In the genomic region with DNA sequence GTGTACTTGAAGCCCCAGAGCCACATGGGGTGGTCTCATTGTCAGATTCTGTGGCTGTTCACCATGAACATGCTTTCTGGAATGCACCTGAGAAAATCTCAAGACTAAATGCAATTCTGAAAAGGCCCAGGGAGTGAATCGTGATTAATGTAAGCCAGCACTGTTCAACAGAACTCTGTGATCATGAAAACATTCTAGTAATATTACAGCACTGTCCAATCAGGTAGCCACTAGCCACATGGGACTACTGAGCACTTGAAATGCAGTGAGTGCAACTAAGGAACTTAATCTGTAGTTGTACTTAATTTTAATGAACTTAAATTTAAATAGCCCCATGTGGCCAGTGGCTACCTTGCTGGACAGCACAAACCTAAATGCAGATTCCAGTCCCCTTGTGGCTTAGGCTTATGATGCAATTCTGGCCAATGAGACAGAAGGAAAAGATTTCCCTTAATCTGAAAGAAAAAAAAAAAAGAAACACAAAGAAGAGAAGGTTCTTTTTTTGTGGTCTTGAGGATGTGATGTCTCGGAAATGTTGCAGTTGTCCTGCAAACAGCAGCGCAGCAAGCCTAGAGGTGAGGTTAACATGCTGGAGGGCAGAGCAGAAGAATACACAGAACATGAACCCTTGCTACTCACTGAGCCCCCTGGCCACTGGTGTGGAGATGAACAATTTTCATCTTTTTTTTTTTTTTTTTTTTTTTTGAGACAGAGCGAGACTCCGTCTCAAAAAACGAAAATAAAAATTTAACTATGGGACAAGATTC, we compare ENCODE assay signal across 17 cellular contexts. TPM values are rescaled to one million over a fixed set of nuclear protein-coding genes. Genes with fewer than 3 reads are reported as not detected.
DNase-seq lines count a peak whose midpoint lies in the region; TF ChIP-seq lines count a peak whose summit lies in the region.
"Had no signal": no experiment of that assay in that cellular context is flagged by ENCODE, and none has a peak within 500 bp of the region (broad histone marks: within the 10 kb centered on the region; RNA-seq: fewer than 3 reads in every experiment).

No MANE protein-coding gene starts in this region.

- no peaks in the 10 kb centered on the region for H3K9me3 ChIP-seq in cardiac muscle cell (ENCODE audit: low read depth)
- peaks cover 14% of the 10 kb centered on the region for H3K9me3 ChIP-seq in left ventricle myocardium inferior (replicated peaks)
- H3K9me3 ChIP-seq: pancreas had no signal

- TF ChIP-seq CTCF in cardiac muscle cell (IDR thresholded peaks at IDR 0.05; ENCODE audit: low read depth, low read length) = no peak
- TF ChIP-seq CTCF in left ventricle myocardium inferior (IDR thresholded peaks at IDR 0.05; ENCODE audit: borderline replicate concordance) = no peak
- no peak for TF ChIP-seq CTCF in fibroblast of mammary gland (conservative IDR thresholded peaks at IDR 0.05; ENCODE audit: control insufficient read depth, insufficient read depth, low read depth, low read length)

- H3K27ac ChIP-seq in cardiac muscle cell (peak overlapping the region; percentile 56), left ventricle myocardium inferior (replicated peaks) (no peak overlapping the region)
- H3K27ac ChIP-seq: hepatocyte, pancreas, PC-9 had no signal

- intact Hi-C loops in left ventricle myocardium inferior (cut with micrococcal nuclease) = no loop called here

- DNase-seq in cardiac muscle cell (ENCODE audit: low read depth in 1 of 2, low spot score in 1 of 2) (no peak), left ventricle myocardium inferior (no peak), MV-4-11 (lab: John Stamatoyannopoulos, UW) (peak; percentile 41), fibroblast of mammary gland (ENCODE audit: low read depth) (peak; percentile 18), LoVo (ENCODE audit: low spot score) (no peak), SIG-M5 treated with dmso at 0.1 percent for 504 hours (lab: John Stamatoyannopoulos, UW; ENCODE audit: unreplicated experiment) (no peak), cerebellum (ENCODE audit: low spot score) (no peak)
- no peak for DNase-seq in stimulated activated CD8-positive, alpha-beta memory T cell treated with anti-CD3 and anti-CD28 coated beads, Interleukin-4, amount 100 ng/mL, for 48 hours
- DNase-seq: amygdala; cerebellar nuclear complex; DMS 273 treated with DMSO at 0.1 percent for 48 hours; islet precursor cell; NCI-H1417 treated with DMSO at 0.1 percent for 48 hours; pancreas; PC-9; stimulated activated CD4-positive, alpha-beta T cell treated with anti-CD3 and anti-CD28 coated beads, Interleukin-2, amount 100 ng/mL, for 48 hours had no signal

- H3K36me3 ChIP-seq in cardiac muscle cell (no peaks in the 10 kb centered on the region), left ventricle myocardium inferior (no peaks in the 10 kb centered on the region)
- H3K36me3 ChIP-seq: pancreas had no signal

- H3K4me1 ChIP-seq in cardiac muscle cell (ENCODE audit: low read depth) (peaks cover 18% of the 10 kb centered on the region), left ventricle myocardium inferior (peaks cover 60% of the 10 kb centered on the region)

- H3K27me3 ChIP-seq in cardiac muscle cell = no peaks in the 10 kb centered on the region
- H3K27me3 ChIP-seq in left ventricle myocardium inferior (ENCODE audit: low read depth) = no peaks in the 10 kb centered on the region
- H3K27me3 ChIP-seq: hepatocyte, pancreas had no signal

- H3K4me3 ChIP-seq in cardiac muscle cell (no peak overlapping the region), left ventricle myocardium inferior (no peak overlapping the region), fibroblast of mammary gland (ENCODE audit: control insufficient read depth, low read depth, low read length) (no peak overlapping the region)
- H3K4me3 ChIP-seq: hepatocyte, pancreas, PC-9 had no signal

RNA-seq across cellular contexts. Expression of a gene that starts 48.2 kb away (rescaled TPM):
- 23.2 and 26.9 TPM in 2 replicates for total RNA-seq in cardiac muscle cell
- 111 and 121 TPM in 2 replicates for polyA plus RNA-seq in cardiac muscle cell
- total RNA-seq in left ventricle myocardium inferior = 26.8 TPM
- 43.3 TPM for total RNA-seq in cerebellum

Comparison
In these comparisons a context has a peak if more than half of its experiments do, and no peak if none do; other contexts are left out.
1. DNase-seq: peak in MV-4-11 (single experiment) and fibroblast of mammary gland (single experiment); none in cardiac muscle cell (0 of 2), left ventricle myocardium inferior (single experiment), LoVo (single experiment), stimulated activated CD8-positive, alpha-beta memory T cell treated with anti-CD3 and anti-CD28 coated beads, Interleukin-4, amount 100 ng/mL, for 48 hours (single experiment), SIG-M5 treated with dmso at 0.1 percent for 504 hours (single experiment) and cerebellum (single experiment).